Comparison of ENCODE assay signal across 30 cellular contexts in genomic region chr15:56794923-56795329, GRCh38.
DNase-seq lines count a peak whose midpoint lies in the region; ATAC-seq and TF ChIP-seq lines count a peak whose summit lies in the region.
"Had no signal": no experiment of that assay in that cellular context is flagged by ENCODE, and none has a peak within 500 bp of the region (broad histone marks: within the 10 kb centered on the region; RNA-seq: fewer than 3 reads in every experiment).

No MANE protein-coding gene starts in this region.

- H3K27ac ChIP-seq in gastroesophageal sphincter (peak overlapping the region; percentile 20 to 58 (median 31)), skeletal muscle tissue (ENCODE audit: low read depth, low read length) (peak overlapping the region; percentile 53), coronary artery (peak overlapping the region in 1 of 2 donors; percentile 3)
- H3K27ac ChIP-seq: C4-2B, cardiac muscle cell had no signal

- H3K36me3 Mint-ChIP-seq in activated T-helper 17 cell treated with anti-CD3 and anti-CD28 coated beads, Interleukin-2, amount 50 U/mL, for 72 hours (ENCODE audit: low read depth): no peaks in the 10 kb centered on the region
- H3K36me3 Mint-ChIP-seq: activated naive CD4-positive, alpha-beta T cell treated with anti-CD3 and anti-CD28 coated beads, Interleukin-2, amount 50 U/mL, for 72 hours; T-cell had no signal

- WGBS in gastroesophageal sphincter (ENCODE audit: low coverage in 1 of 2), 2 donors: 31 to 36% methylated on average over 3 of the region's 3 CpGs

- peaks cover 0 to 15% (median 2%) of the 10 kb centered on the region in 3 donors for H3K9me3 ChIP-seq in gastroesophageal sphincter
- H3K9me3 ChIP-seq in skeletal muscle tissue (ENCODE audit: control insufficient read depth in 3 of 3, low read length in 3 of 3): peaks cover 2 to 5% (median 4%) of the 10 kb centered on the region in 3 donors
- H3K9me3 ChIP-seq: Caco-2 had no signal

- H3K36me3 ChIP-seq in gastroesophageal sphincter (no peaks in the 10 kb centered on the region), skeletal muscle tissue (ENCODE audit: control insufficient read depth in 3 of 3, insufficient read depth in 3 of 3, low read length in 3 of 3) (no peaks in the 10 kb centered on the region)
- H3K36me3 ChIP-seq: cardiac muscle cell, MG63, SJSA1 had no signal

- no peaks in the 10 kb centered on the region for H3K9me3 Mint-ChIP-seq in activated T-helper 17 cell treated with anti-CD3 and anti-CD28 coated beads, Interleukin-2, amount 50 U/mL, for 72 hours

- no peak for ATAC-seq in activated T-helper 17 cell treated with anti-CD3 and anti-CD28 coated beads, Interleukin-2, amount 50 U/mL, for 72 hours (replicated peaks)
- ATAC-seq in gastroesophageal sphincter: peak; percentile 83
- ATAC-seq in HG03139 (IDR thresholded peaks at IDR 0.05; ENCODE audit: unreplicated experiment): no peak
- ATAC-seq: activated CD8-positive, alpha-beta T cell treated with anti-CD3 and anti-CD28 coated beads for 36 hours; activated naive CD4-positive, alpha-beta T cell treated with anti-CD3 and anti-CD28 coated beads, Interleukin-2, amount 50 U/mL, for 72 hours; stimulated activated naive CD8-positive, alpha-beta T cell treated with anti-CD3 and anti-CD28 coated beads, Interleukin-15, amount 100 ng/mL, for 72 hours; T-cell had no signal

- TF ChIP-seq CTCF in gastroesophageal sphincter (IDR thresholded peaks at IDR 0.05): no peak
- no peak for TF ChIP-seq CTCF in coronary artery (IDR thresholded peaks at IDR 0.05)

- no peaks in the 10 kb centered on the region for H3K27me3 Mint-ChIP-seq in activated T-helper 17 cell treated with anti-CD3 and anti-CD28 coated beads, Interleukin-2, amount 50 U/mL, for 72 hours
- H3K27me3 Mint-ChIP-seq: activated CD8-positive, alpha-beta T cell treated with anti-CD3 and anti-CD28 coated beads for 36 hours; progenitor cell of endocrine pancreas; stimulated activated naive CD8-positive, alpha-beta T cell treated with anti-CD3 and anti-CD28 coated beads, Interleukin-15, amount 100 ng/mL, for 72 hours; T-cell had no signal

- H3K4me1 ChIP-seq in gastroesophageal sphincter (peaks cover 0 to 32% (median 14%) of the 10 kb centered on the region in 3 donors), skeletal muscle tissue (ENCODE audit: control insufficient read depth in 3 of 3, insufficient read depth in 3 of 3, low read length in 3 of 3) (peaks cover 0 to 9% (median 7%) of the 10 kb centered on the region in 3 donors)
- H3K4me1 ChIP-seq: Caco-2 had no signal

- DNase-seq in EH (ENCODE audit: low read depth) (peak; percentile 30), hepatic stellate cell (ENCODE audit: low spot score) (no peak), coronary artery (ENCODE audit: low spot score) (no peak)
- DNase-seq: activated CD4-positive, alpha-beta T cell treated with anti-CD3 and anti-CD28 coated beads for 1 hour; activated CD8-positive, alpha-beta T cell treated with anti-CD3 and anti-CD28 coated beads for 36 hours; anterior cingulate cortex; Caco-2; GF-D8; glutamatergic neuron; H9; KBM-7; kidney glomerular epithelial cell; mammary epithelial cell; MG63; NCI-H1417; NCI-H2029 treated with DMSO at 0.1 percent for 48 hours; NCI-H526 treated with DMSO at 0.1 percent for 48 hours; small intestine; stimulated activated naive CD8-positive, alpha-beta T cell treated with anti-CD3 and anti-CD28 coated beads, Interleukin-15, amount 100 ng/mL, for 72 hours; T-cell had no signal

- no peak for TF ChIP-seq POLR2A in gastroesophageal sphincter (IDR thresholded peaks at IDR 0.05)

- H3K27ac Mint-ChIP-seq in activated T-helper 17 cell treated with anti-CD3 and anti-CD28 coated beads, Interleukin-2, amount 50 U/mL, for 72 hours: peak overlapping the region; percentile 39
- H3K27ac Mint-ChIP-seq: activated CD8-positive, alpha-beta T cell treated with anti-CD3 and anti-CD28 coated beads for 36 hours; activated naive CD4-positive, alpha-beta T cell treated with anti-CD3 and anti-CD28 coated beads, Interleukin-2, amount 50 U/mL, for 72 hours; activated T-helper 2 cell treated with anti-CD3 and anti-CD28 coated beads, Interferon-gamma antibody, Interleukin-2, Interleukin-4, amounts not matched to agents 10 μg/mL and 5 μg/mL and 100 μg/mL, durations not matched to agents 14 hours and 24 hours and 36 hours; H9; progenitor cell of endocrine pancreas; stimulated activated naive CD8-positive, alpha-beta T cell treated with anti-CD3 and anti-CD28 coated beads, Interleukin-15, amount 100 ng/mL, for 72 hours; T-cell had no signal

- H3K4me3 Mint-ChIP-seq in activated T-helper 17 cell treated with anti-CD3 and anti-CD28 coated beads, Interleukin-2, amount 50 U/mL, for 72 hours: no peak overlapping the region
- H3K4me3 Mint-ChIP-seq: activated CD8-positive, alpha-beta T cell treated with anti-CD3 and anti-CD28 coated beads for 36 hours; H9; stimulated activated naive CD8-positive, alpha-beta T cell treated with anti-CD3 and anti-CD28 coated beads, Interleukin-15, amount 100 ng/mL, for 72 hours; T-cell had no signal

- no peak overlapping the region for H3K4me3 ChIP-seq in gastroesophageal sphincter
- no peak overlapping the region for H3K4me3 ChIP-seq in skeletal muscle tissue (ENCODE audit: low read length in 3 of 3)
- no peak overlapping the region for H3K4me3 ChIP-seq in coronary artery
- H3K4me3 ChIP-seq: cardiac muscle cell, MG63, SJSA1 had no signal

- H3K4me1 Mint-ChIP-seq in activated T-helper 17 cell treated with anti-CD3 and anti-CD28 coated beads, Interleukin-2, amount 50 U/mL, for 72 hours: peaks cover 3% of the 10 kb centered on the region
- H3K4me1 Mint-ChIP-seq: H9; stimulated activated naive CD8-positive, alpha-beta T cell treated with anti-CD3 and anti-CD28 coated beads, Interleukin-15, amount 100 ng/mL, for 72 hours; T-cell had no signal

- no peaks in the 10 kb centered on the region for H3K27me3 ChIP-seq in gastroesophageal sphincter
- H3K27me3 ChIP-seq in skeletal muscle tissue (ENCODE audit: control insufficient read depth in 3 of 3, insufficient read depth in 3 of 3, low read length in 3 of 3): no peaks in the 10 kb centered on the region
- H3K27me3 ChIP-seq: cardiac muscle cell, MG63, SJSA1 had no signal

- no peak for TF ChIP-seq EP300 in gastroesophageal sphincter (IDR thresholded peaks at IDR 0.05)

- no peak overlapping the region for H3K9ac ChIP-seq in skeletal muscle tissue (ENCODE audit: low read depth in 1 of 3, low read length in 3 of 3)
